9 cellular contexts compared by ENCODE assay signal in genomic region chr11:96200243-96200642, GRCh38.
DNase-seq lines count a peak whose midpoint lies in the region; ATAC-seq lines count a peak whose summit lies in the region.
"Had no signal": no experiment of that assay in that cellular context is flagged by ENCODE, and none has a peak within 500 bp of the region (broad histone marks: within the 10 kb centered on the region; RNA-seq: fewer than 3 reads in every experiment).

No MANE protein-coding gene starts in this region.

- intact Hi-C loops in activated T-helper 1 cell treated with anti-CD3 and anti-CD28 coated beads, Interleukin-12 subunit alpha, Interleukin-12 subunit beta, Interleukin-2, Interleukin-4 antibody, amounts not matched to agents 30 ng/mL and 10 ng/mL and 1 ng/mL, durations not matched to agents 14 hours and 24 hours and 36 hours (cut with micrococcal nuclease): no loop called here
- intact Hi-C loops in Right ventricle myocardium superior (cut with DNase I): no loop called here
- intact Hi-C loops in head of caudate nucleus (cut with DNase I): no loop called here

- peaks cover 3% of the 10 kb centered on the region for H3K9me3 Mint-ChIP-seq in activated T-helper 1 cell treated with anti-CD3 and anti-CD28 coated beads, Interleukin-12 subunit alpha, Interleukin-12 subunit beta, Interleukin-2, Interleukin-4 antibody, amounts not matched to agents 30 ng/mL and 10 ng/mL and 1 ng/mL, durations not matched to agents 14 hours and 24 hours and 36 hours
- H3K9me3 Mint-ChIP-seq in stimulated activated effector memory CD8-positive, alpha-beta T cell treated with anti-CD3 and anti-CD28 coated beads, Interleukin-12 subunit alpha, Interleukin-12 subunit beta, amount 100 ng/mL, for 72 hours: no peaks in the 10 kb centered on the region

- H3K27ac Mint-ChIP-seq in activated T-helper 1 cell treated with anti-CD3 and anti-CD28 coated beads, Interleukin-12 subunit alpha, Interleukin-12 subunit beta, Interleukin-2, Interleukin-4 antibody, amounts not matched to agents 30 ng/mL and 10 ng/mL and 1 ng/mL, durations not matched to agents 14 hours and 24 hours and 36 hours: peak overlapping the region; percentile 81
- peak overlapping the region; percentile 92 for H3K27ac Mint-ChIP-seq in stimulated activated effector memory CD8-positive, alpha-beta T cell treated with anti-CD3 and anti-CD28 coated beads, Interleukin-12 subunit alpha, Interleukin-12 subunit beta, amount 100 ng/mL, for 72 hours

- H3K4me1 Mint-ChIP-seq in activated T-helper 1 cell treated with anti-CD3 and anti-CD28 coated beads, Interleukin-12 subunit alpha, Interleukin-12 subunit beta, Interleukin-2, Interleukin-4 antibody, amounts not matched to agents 30 ng/mL and 10 ng/mL and 1 ng/mL, durations not matched to agents 14 hours and 24 hours and 36 hours (ENCODE audit: low read depth): peaks cover 66% of the 10 kb centered on the region
- H3K4me1 Mint-ChIP-seq in stimulated activated effector memory CD8-positive, alpha-beta T cell treated with anti-CD3 and anti-CD28 coated beads, Interleukin-12 subunit alpha, Interleukin-12 subunit beta, amount 100 ng/mL, for 72 hours: peaks cover 73% of the 10 kb centered on the region

- DNase-seq in GM04503 (ENCODE audit: low read depth) (peak; percentile 96), Right ventricle myocardium superior (no peak), T-helper 1 cell (no peak), head of caudate nucleus (no peak)
- DNase-seq in activated T-helper 1 cell treated with anti-CD3 and anti-CD28 coated beads, Interleukin-12 subunit alpha, Interleukin-12 subunit beta, Interleukin-2, Interleukin-4 antibody, amounts not matched to agents 30 ng/mL and 10 ng/mL and 1 ng/mL, durations not matched to agents 14 hours and 24 hours and 36 hours (ENCODE audit: low spot score): no peak
- no peak for DNase-seq in stimulated activated effector memory CD8-positive, alpha-beta T cell treated with anti-CD3 and anti-CD28 coated beads, Interleukin-12 subunit alpha, Interleukin-12 subunit beta, amount 100 ng/mL, for 72 hours (ENCODE audit: low spot score in 2 of 2)
- DNase-seq: adrenal gland, NCI-H1048 had no signal

- H3K27me3 Mint-ChIP-seq in activated T-helper 1 cell treated with anti-CD3 and anti-CD28 coated beads, Interleukin-12 subunit alpha, Interleukin-12 subunit beta, Interleukin-2, Interleukin-4 antibody, amounts not matched to agents 30 ng/mL and 10 ng/mL and 1 ng/mL, durations not matched to agents 14 hours and 24 hours and 36 hours (ENCODE audit: insufficient read depth): no peaks in the 10 kb centered on the region

- peak; percentile 69 for ATAC-seq in Right ventricle myocardium superior (ENCODE audit: poor library complexity)
- ATAC-seq in stimulated activated effector memory CD8-positive, alpha-beta T cell treated with anti-CD3 and anti-CD28 coated beads, Interleukin-12 subunit alpha, Interleukin-12 subunit beta, amount 100 ng/mL, for 72 hours: no peak
- no peak for ATAC-seq in HG02798 (IDR thresholded peaks at IDR 0.05; ENCODE audit: poor library complexity, unreplicated experiment)

- peaks cover 17% of the 10 kb centered on the region for H3K36me3 Mint-ChIP-seq in activated T-helper 1 cell treated with anti-CD3 and anti-CD28 coated beads, Interleukin-12 subunit alpha, Interleukin-12 subunit beta, Interleukin-2, Interleukin-4 antibody, amounts not matched to agents 30 ng/mL and 10 ng/mL and 1 ng/mL, durations not matched to agents 14 hours and 24 hours and 36 hours (ENCODE audit: low read depth)
- peaks cover 15% of the 10 kb centered on the region for H3K36me3 Mint-ChIP-seq in stimulated activated effector memory CD8-positive, alpha-beta T cell treated with anti-CD3 and anti-CD28 coated beads, Interleukin-12 subunit alpha, Interleukin-12 subunit beta, amount 100 ng/mL, for 72 hours

- no peak overlapping the region for H3K4me3 Mint-ChIP-seq in activated T-helper 1 cell treated with anti-CD3 and anti-CD28 coated beads, Interleukin-12 subunit alpha, Interleukin-12 subunit beta, Interleukin-2, Interleukin-4 antibody, amounts not matched to agents 30 ng/mL and 10 ng/mL and 1 ng/mL, durations not matched to agents 14 hours and 24 hours and 36 hours
- H3K4me3 Mint-ChIP-seq in stimulated activated effector memory CD8-positive, alpha-beta T cell treated with anti-CD3 and anti-CD28 coated beads, Interleukin-12 subunit alpha, Interleukin-12 subunit beta, amount 100 ng/mL, for 72 hours: no peak overlapping the region
